Comparison of ENCODE assay signal across 28 cellular contexts in genomic region chr6:168516941-168517741, GRCh38.
"Had no signal": no experiment of that assay in that cellular context is flagged by ENCODE, and none has a peak within 500 bp of the region (broad histone marks: within the 10 kb centered on the region; RNA-seq: fewer than 3 reads in every experiment).

No MANE protein-coding gene starts in this region.

- ATAC-seq: activated naive CD8-positive, alpha-beta T cell treated with anti-CD3 and anti-CD28 coated beads, Interleukin-2, amount 50 U/mL, for 24 hours; PC-3; SK-N-SH treated with all-trans-retinoic acid at 6 μM for 48 hours; T-cell; T-helper 17 cell had no signal

- H3K9me3 ChIP-seq: breast epithelium, Peyer's patch had no signal

- H3K4me1 ChIP-seq: breast epithelium, Peyer's patch had no signal

- DNase-seq: activated B cell treated with CpG ODN at 0.5 μM for 24 hours; activated CD4-positive, alpha-beta memory T cell treated with anti-CD3 and anti-CD28 coated beads for 36 hours; activated CD4-positive, alpha-beta T cell treated with anti-CD3 and anti-CD28 coated beads for 4 hours; activated CD4-positive, alpha-beta T cell treated with anti-CD3 and anti-CD28 coated beads, Interleukin-2, amount 50 U/mL, for 1 hour; activated CD4-positive, CD25-positive, alpha-beta regulatory T cell treated with anti-CD3 and anti-CD28 coated beads, Interleukin-2, amount 50 U/mL, for 72 hours; activated CD8-positive, alpha-beta memory T cell treated with anti-CD3 and anti-CD28 coated beads, Interleukin-2, amount 50 U/mL, for 4 hours; activated effector memory CD4-positive, alpha-beta T cell treated with Interleukin-2 at 50 U/mL for 16 hours; activated naive CD4-positive, alpha-beta T cell treated with anti-CD3 and anti-CD28 coated beads, Interleukin-2, amount 10 ng/mL, durations not matched to agents 7 days and 5 days; activated naive CD8-positive, alpha-beta T cell treated with anti-CD3 and anti-CD28 coated beads, Interleukin-2, amount 50 U/mL, for 24 hours; activated T-cell treated with anti-CD3 and anti-CD28 coated beads, Interleukin-2, amount 50 U/mL, for 48 hours; caudate nucleus; cerebellar nuclear complex; MV-4-11; NCI-H1092; NCI-H1436 treated with DMSO at 0.1 percent for 48 hours; NCI-H1694 treated with DMSO at 0.1 percent for 48 hours; NCI-H345; NCI-H524 treated with DMSO at 0.1 percent for 48 hours; PC-3; Peyer's patch; RPMI8226; SIG-M5; T-cell; T-helper 17 cell had no signal

- H3K27ac ChIP-seq: breast epithelium, KMS-11, Peyer's patch, VCaP had no signal

- H3K36me3 ChIP-seq: breast epithelium, Peyer's patch had no signal

- H3K4me3 ChIP-seq: breast epithelium, Peyer's patch had no signal

- H3K27me3 ChIP-seq: breast epithelium, Peyer's patch had no signal
